ENCODE assay signal across 2 cellular contexts in genomic region chr15:51200791-51201190, GRCh38.
TF ChIP-seq lines count a peak whose summit lies in the region.

No MANE protein-coding gene starts in this region.

TF ChIP-seq in SK-N-SH treated with all-trans-retinoic acid at 6 μM for 48 hours, 23 proteins besides CTCF, POLR2A, EP300 and RAD21 (continued from another document):
- TF ChIP-seq ZFP3 (CRISPR knock-in tag; IDR thresholded peaks at IDR 0.05) (no peak), CSRNP3 (CRISPR knock-in tag; IDR thresholded peaks at IDR 0.05) (no peak), ZNF70 (CRISPR knock-in tag; IDR thresholded peaks at IDR 0.05) (peak; percentile 76), RARB (CRISPR knock-in tag; IDR thresholded peaks at IDR 0.05) (no peak), CSDC2 (CRISPR knock-in tag; IDR thresholded peaks at IDR 0.05) (no peak)

TF ChIP-seq in SK-N-SH, 30 proteins besides CTCF, POLR2A, EP300 and RAD21 (continued from another document):
- TF ChIP-seq USF2 (IDR thresholded peaks at IDR 0.05; ENCODE audit: borderline replicate concordance, low read depth, low read length) (no peak), TCF12 (IDR thresholded peaks at IDR 0.05) (no peak), GATA2 (CRISPR knock-in tag; IDR thresholded peaks at IDR 0.05) (no peak)
